Comparison of ENCODE assay signal across 25 cellular contexts in the genomic region with DNA sequence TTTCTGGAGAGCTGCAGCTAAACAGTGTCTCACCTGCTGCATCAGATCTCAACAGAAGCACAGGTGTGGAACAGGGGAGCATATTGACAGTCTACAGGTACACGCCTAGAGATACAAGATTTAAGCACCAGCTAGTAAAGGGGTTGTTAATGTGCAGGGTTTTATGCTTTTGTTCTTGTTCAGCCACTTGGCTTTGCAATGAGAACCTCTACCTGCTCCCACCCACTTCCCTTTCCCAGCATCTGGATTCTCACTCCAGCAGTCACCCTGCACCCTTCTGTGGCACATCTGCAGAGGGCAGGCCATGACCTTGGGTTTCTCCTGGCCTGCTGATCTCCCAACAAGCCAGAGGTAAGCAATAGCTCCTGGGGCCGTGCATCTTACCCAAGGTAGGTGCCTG.
"Had no signal": no experiment of that assay in that cellular context is flagged by ENCODE, and none has a peak within 500 bp of the region (broad histone marks: within the 10 kb centered on the region; RNA-seq: fewer than 3 reads in every experiment).

No MANE protein-coding gene starts in this region.

- FAIRE-seq: HTR-8/SVneo, K562, RCC 7860 had no signal

- H3K36me3 ChIP-seq: SJSA1 had no signal

- H3K27ac ChIP-seq: HL-60, KMS-11, SJSA1, SK-N-MC had no signal

- H3K9me3 ChIP-seq: SJSA1 had no signal

- DNase-seq: MV-4-11, NCI-H1048, NCI-H1105, NCI-H1417, NCI-H1436 treated with DMSO at 0.1 percent for 48 hours, NCI-H1694, NCI-H187 treated with DMSO at 0.1 percent for 48 hours, NCI-H2029 treated with DMSO at 0.1 percent for 48 hours, NCI-H2107, NCI-H2171 treated with DMSO at 0.1 percent for 48 hours, NCI-H345, NCI-H446 treated with DMSO at 0.1 percent for 48 hours, NCI-H510A treated with DMSO at 0.1 percent for 48 hours, NCI-H526, NCI-H82, Right ventricle myocardium superior, RPMI8226, SIG-M5 had no signal

- H3K4me1 ChIP-seq: SJSA1 had no signal

- H3K4me3 ChIP-seq: K562, SJSA1, SK-N-MC had no signal

- H3K27me3 ChIP-seq: SJSA1 had no signal
